Comparison of ENCODE assay signal across 8 cellular contexts in the genomic region with DNA sequence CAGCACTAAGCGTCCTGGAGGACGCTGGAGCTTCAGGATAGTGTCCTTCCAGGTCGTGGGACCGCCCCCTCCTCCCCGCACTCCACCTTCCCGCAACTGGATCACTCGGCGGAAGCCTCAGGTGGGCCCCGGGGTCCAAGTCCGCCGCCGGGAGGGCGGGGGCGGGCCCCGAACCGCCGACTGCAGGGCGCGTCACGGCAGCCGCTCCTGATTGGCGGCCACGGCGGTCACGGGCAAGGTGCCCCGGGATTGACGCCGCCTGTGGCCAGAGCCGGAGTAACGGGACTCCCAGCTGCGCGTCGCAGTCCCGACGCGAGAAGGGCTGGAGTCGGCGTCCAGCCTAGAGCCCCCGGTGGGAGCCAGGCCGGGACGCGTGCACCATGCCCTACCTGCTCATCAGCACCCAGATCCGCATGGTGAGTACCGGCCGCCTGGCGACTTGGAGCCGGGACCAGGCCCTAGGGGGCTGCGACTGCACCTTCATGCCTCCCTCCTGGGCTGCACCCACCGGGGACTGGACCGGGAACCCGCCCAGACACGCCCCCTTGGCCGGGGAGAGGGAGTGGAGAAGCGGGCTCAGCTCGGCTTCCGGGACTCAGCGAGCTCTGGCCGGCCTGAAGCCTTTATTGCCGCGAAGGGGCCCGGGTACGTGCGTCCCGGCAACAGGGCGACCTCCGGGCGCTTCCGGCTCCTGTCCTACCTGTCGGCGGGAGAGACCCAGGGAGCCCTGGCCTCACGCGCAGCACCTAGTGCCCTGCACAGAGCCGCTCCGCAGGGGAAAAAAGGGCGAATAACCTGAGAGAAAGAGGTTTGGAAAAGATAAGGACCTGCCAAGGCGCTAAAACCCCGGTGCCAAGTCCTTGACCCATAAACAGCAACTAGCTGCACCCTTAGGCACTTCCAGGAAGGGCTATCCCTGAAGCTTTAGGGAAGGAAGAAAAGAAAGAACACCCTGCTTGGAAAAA. TPM values are rescaled to one million over a fixed set of nuclear protein-coding genes. Genes with fewer than 3 reads are reported as not detected.
A peak's percentile ranks its signal among the peaks of the same experiment; 100 is the strongest.
DNase-seq lines count a peak whose midpoint lies in the region; ATAC-seq and TF ChIP-seq lines count a peak whose summit lies in the region.

TSS of gene GCHFR (plus strand) at position 268 of the 965 bp plus-strand sequence. CDS start at position 381, 113 bp downstream.

- H3K4me1 ChIP-seq in colonic mucosa (peaks cover 19% of the 10 kb centered on the region), left lung (peaks cover 12 to 53% of the 10 kb centered on the region in 2 donors)

- peak within 1 kb of the TSS; percentile 59 for H3K4me3 ChIP-seq in colonic mucosa
- peak within 1 kb of the TSS; percentile 44 to 61 for H3K4me3 ChIP-seq in left lung

- peak; percentile 49 for ATAC-seq in GM21367 (IDR thresholded peaks at IDR 0.05; ENCODE audit: unreplicated experiment)
- peak; percentile 52 to 55 for ATAC-seq in activated CD4-positive, CD25-positive, alpha-beta regulatory T cell treated with anti-CD3 and anti-CD28 coated beads, Interleukin-2, amount 50 U/mL, for 24 hours
- ATAC-seq in left lung: peak; percentile 84

- peak within 1 kb of the TSS; percentile 76 to 94 for H3K9ac ChIP-seq in colonic mucosa (ENCODE audit: low read depth in 2 of 2, low read length in 2 of 2)

- H3K9me3 ChIP-seq in colonic mucosa (no peaks in the 10 kb centered on the region), left lung (no peaks in the 10 kb centered on the region)

- no peaks in the 10 kb centered on the region for H3K27me3 ChIP-seq in colonic mucosa
- H3K27me3 ChIP-seq in left lung: no peaks in the 10 kb centered on the region

- TF ChIP-seq CTCF in LNCAP (IDR thresholded peaks at IDR 0.05): peak; percentile 52; the same call in 1 of the 2 replicates
- TF ChIP-seq CTCF in colonic mucosa (IDR thresholded peaks at IDR 0.05): peak; percentile 40
- peak in 1 of 2 donors; percentile 47 for TF ChIP-seq CTCF in left lung (IDR thresholded peaks at IDR 0.05)

- intact Hi-C loops in colonic mucosa (cut with DNase I): no loop called here
- intact Hi-C loops in left lung (cut with DNase I): no loop called here

- peak within 1 kb of the TSS; percentile 88 for H3K27ac ChIP-seq in colonic mucosa
- H3K27ac ChIP-seq in left lung: peak within 1 kb of the TSS; percentile 70 to 77

- H3K36me3 ChIP-seq in colonic mucosa: no peaks in the 10 kb centered on the region
- peaks cover 0 to 21% of the 10 kb centered on the region in 2 donors for H3K36me3 ChIP-seq in left lung

- DNase-seq in D341Med (ENCODE audit: low spot score): peak; percentile 52
- DNase-seq in colonic mucosa: peak; percentile 88
- peak; percentile 84 to 92 for DNase-seq in left lung
- peak; percentile 53 to 64 for DNase-seq in stimulated activated CD4-positive, alpha-beta T cell treated with anti-CD3 and anti-CD28 coated beads, Interleukin-4, amount 100 ng/mL, for 4 hours
- DNase-seq in NCI-H1105 treated with DMSO at 0.1 percent for 48 hours (lab: John Stamatoyannopoulos, UW): no peak

RNA-seq across cellular contexts. Expression of gene GCHFR, which starts in this region (rescaled TPM):
- total RNA-seq in colonic mucosa (10 to 100 TPM; 39.5 to 42.5 TPM), left lung (10 to 100 TPM; 42.1 to 61.5 TPM)
